Comparison of ENCODE assay signal across 8 cellular contexts in the genomic region with DNA sequence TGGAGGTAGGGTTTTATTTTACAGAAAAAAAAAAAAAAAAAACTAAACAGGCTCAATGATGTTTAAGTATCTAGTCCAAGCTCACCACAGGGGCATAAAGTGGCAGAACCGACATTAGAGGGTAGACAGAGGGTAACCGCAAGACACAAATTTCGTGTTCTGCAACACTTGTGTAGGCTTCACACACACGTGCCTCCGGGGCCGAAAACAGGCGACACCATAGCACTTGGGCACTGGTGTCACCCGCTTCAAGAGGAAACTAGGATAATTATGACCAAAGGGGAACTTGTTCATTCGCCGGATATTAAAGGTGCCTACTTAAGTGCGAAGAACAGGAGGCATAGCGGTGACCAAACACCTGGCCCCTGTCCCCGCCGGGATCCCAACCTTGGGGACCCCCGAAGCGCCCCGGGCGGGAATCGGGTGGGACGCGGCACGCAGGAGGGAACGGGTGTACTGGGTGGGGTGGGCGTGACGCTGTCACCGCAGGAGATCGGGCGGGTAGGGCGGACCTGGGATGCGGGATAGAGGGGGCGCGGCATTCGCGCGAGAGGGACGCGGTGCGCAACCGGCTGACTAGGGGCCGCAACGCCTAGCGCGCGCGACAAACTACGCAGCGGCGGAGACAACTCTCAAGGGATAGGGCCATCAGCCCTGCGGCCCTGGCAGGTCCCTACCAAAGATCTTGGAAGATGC.
DNase-seq lines count a peak whose midpoint lies in the region; ATAC-seq lines count a peak whose summit lies in the region.

No MANE protein-coding gene starts in this region.

- ATAC-seq in GM19452 (IDR thresholded peaks at IDR 0.05; ENCODE audit: unreplicated experiment) (peak; percentile 20), HG03460 (IDR thresholded peaks at IDR 0.05; ENCODE audit: unreplicated experiment) (peak; percentile 31)

- DNase-seq in D341Med (ENCODE audit: low spot score) (peak; percentile 79), SIG-M5 (lab: John Stamatoyannopoulos, UW) (peak; percentile 6), pons (ENCODE audit: low spot score) (no peak)
- peak; percentile 1 for DNase-seq in activated naive CD8-positive, alpha-beta T cell treated with anti-CD3 and anti-CD28 coated beads, Interleukin-2, amount 50 U/mL, for 16 hours (ENCODE audit: low read depth, low spot score)
- DNase-seq in stimulated activated CD4-positive, alpha-beta T cell treated with anti-CD3 and anti-CD28 coated beads, Interleukin-12 subunit alpha, Interleukin-12 subunit beta, amount 100 ng/mL, for 4 hours, result peak; percentile 27

- peaks cover 3% of the 10 kb centered on the region for H3K36me3 ChIP-seq in iPS-15b (ENCODE audit: control insufficient read depth, insufficient read depth, low read length)

- H3K9ac ChIP-seq in iPS-15b (ENCODE audit: low read depth, low read length), result peak overlapping the region; percentile 67

- H3K4me1 ChIP-seq in iPS-15b (ENCODE audit: control insufficient read depth, insufficient read depth, low read length), result no peaks in the 10 kb centered on the region

- H3K4me3 ChIP-seq in iPS-15b (ENCODE audit: low read depth, low read length), result peak overlapping the region; percentile 94

- no peaks in the 10 kb centered on the region for H3K9me3 ChIP-seq in iPS-15b (ENCODE audit: control insufficient read depth, insufficient read depth, low read length)

- no peaks in the 10 kb centered on the region for H3K27me3 ChIP-seq in iPS-15b (ENCODE audit: control insufficient read depth, insufficient read depth, low read length)
